ENCODE assay signal across 19 cellular contexts in genomic region chr14:32085182-32085844, GRCh38. TPM values are rescaled to one million over a fixed set of nuclear protein-coding genes. Genes with fewer than 3 reads are reported as not detected.
DNase-seq lines count a peak whose midpoint lies in the region; ATAC-seq, FAIRE-seq and TF ChIP-seq lines count a peak whose summit lies in the region.
"Had no signal": no experiment of that assay in that cellular context is flagged by ENCODE, and none has a peak within 500 bp of the region (broad histone marks: within the 10 kb centered on the region; RNA-seq: fewer than 3 reads in every experiment).

No MANE protein-coding gene starts in this region.

- 89% methylated on average over 3 of the region's 3 CpGs for WGBS in HepG2 (ENCODE audit: low lambda C conversion rate)
- 67% methylated on average over 1 of the region's 3 CpGs for WGBS in right lobe of liver (ENCODE audit: insufficient coverage, low coverage, low lambda C conversion rate, missing lambda C conversion rate)
- whole genome bisulfite sequencing in smooth muscle cell (ENCODE audit: low lambda C conversion rate): 89% methylated on average over 3 of the region's 3 CpGs
- 94 to 100% methylated on average over 2 to 3 of the region's 3 CpGs for WGBS in gastroesophageal sphincter (ENCODE audit: low coverage in 1 of 2), 2 donors

- no peak for TF ChIP-seq RAD21 in HepG2 (CRISPR knock-in tag; IDR thresholded peaks at IDR 0.05)

- in situ Hi-C loops in HepG2 (cut with HindIII; ENCODE audit: extremely low pct_ligation_motif_present, low pct_unique_long_range_greater_than_20kb): no loop called here

- POLR2A ChIA-PET in HepG2 (lab: Yijun Ruan, JAX): interaction anchor here (1.4 to 1.7 kb wide), 2 partner anchors 9 to 665 kb away, joined by 3 to 9 read pairs; partner anchors contain the start of genes ARHGAP5 and HEATR5A

- FAIRE-seq in HepG2 (lab: Jason Lieb, UNC) (no peak), endometrium (lab: Jason Lieb, UNC) (peak; percentile 18)

- no peak overlapping the region for H3K9ac ChIP-seq in HepG2 (ENCODE audit: insufficient read depth, low read depth, low read length)
- no peak overlapping the region for H3K9ac ChIP-seq in Loucy (ENCODE audit: low read depth, low read length, poor library complexity, severe bottlenecking)
- no peak overlapping the region for H3K9ac ChIP-seq in smooth muscle cell (ENCODE audit: low read depth)
- H3K9ac ChIP-seq: KMS-11, SK-N-SH had no signal

- no TSS peak for BruUV-seq in HepG2 (replicated peaks; lab: Mats Ljungman, UMichigan)

- H3K9me3 ChIP-seq in HepG2 (ENCODE audit: low read length) (no peaks in the 10 kb centered on the region), right lobe of liver (no peaks in the 10 kb centered on the region), Loucy (ENCODE audit: insufficient read depth, low read depth, low read length) (no peaks in the 10 kb centered on the region), smooth muscle cell (replicated peaks; ENCODE audit: low read depth) (no peaks in the 10 kb centered on the region), gastroesophageal sphincter (no peaks in the 10 kb centered on the region)
- H3K9me3 ChIP-seq: HAP-1, Peyer's patch, SK-N-SH had no signal

- H3K27me3 ChIP-seq in HepG2 (ENCODE audit: control insufficient read depth in 1 of 2, insufficient read depth in 2 of 2, low read length in 2 of 2): no peaks in the 10 kb centered on the region
- H3K27me3 ChIP-seq in right lobe of liver: no peaks in the 10 kb centered on the region
- no peaks in the 10 kb centered on the region for H3K27me3 ChIP-seq in Loucy (ENCODE audit: insufficient read depth, low read length, poor library complexity, severe bottlenecking)
- H3K27me3 ChIP-seq in smooth muscle cell (ENCODE audit: low read depth): no peaks in the 10 kb centered on the region
- H3K27me3 ChIP-seq in gastroesophageal sphincter: no peaks in the 10 kb centered on the region
- H3K27me3 ChIP-seq: Peyer's patch had no signal

- H3K4me3 ChIP-seq in HepG2 (replicated peaks in 1 of 3; ENCODE audit: insufficient read depth in 1 of 3, low read depth in 2 of 3, low read length in 3 of 3) (no peak overlapping the region), right lobe of liver (no peak overlapping the region), Loucy (ENCODE audit: low read length, poor library complexity, severe bottlenecking) (no peak overlapping the region), smooth muscle cell (no peak overlapping the region), gastroesophageal sphincter (no peak overlapping the region)
- H3K4me3 ChIP-seq: HAP-1, Peyer's patch had no signal

- H3F3A ChIP-seq in Loucy (ENCODE audit: low read depth) (no peaks in the 10 kb centered on the region), smooth muscle cell (ENCODE audit: low read depth) (peaks cover 6% of the 10 kb centered on the region)

- H3K79me2 ChIP-seq in HepG2 (ENCODE audit: insufficient read depth, low read length): peaks cover 98% of the 10 kb centered on the region
- H3K79me2 ChIP-seq in Loucy (ENCODE audit: insufficient read depth, low read length): peaks cover 94% of the 10 kb centered on the region
- peaks cover 100% of the 10 kb centered on the region for H3K79me2 ChIP-seq in smooth muscle cell (ENCODE audit: low read depth)

- CTCF ChIA-PET in HepG2 (lab: Yijun Ruan, JAX; ENCODE audit: low intra/inter-chr PET ratio, low total read pairs): no interaction called here

- H3K27ac ChIP-seq in HepG2 (ENCODE audit: extremely low read length, insufficient read depth, low read length) (peak overlapping the region; percentile 62), right lobe of liver (no peak overlapping the region), smooth muscle cell (ENCODE audit: low read depth) (peak overlapping the region; percentile 41), gastroesophageal sphincter (no peak overlapping the region)
- H3K27ac ChIP-seq: C4-2B, KMS-11 had no signal

- TF ChIP-seq POLR2A in HepG2 (IDR thresholded peaks at IDR 0.05; ENCODE audit: insufficient read depth in 1 of 2, low read depth in 2 of 2, low read length in 2 of 2): 0 out of 4 replicates have a peak, but pooled peaks of 1 of the 2 experiments have one; percentile 27
- TF ChIP-seq POLR2A in right lobe of liver (IDR thresholded peaks at IDR 0.05): no peak
- TF ChIP-seq POLR2A in gastroesophageal sphincter (IDR thresholded peaks at IDR 0.05): no peak

- H3K36me3 ChIP-seq in HepG2 (replicated peaks in 1 of 2; ENCODE audit: control insufficient read depth in 1 of 2, insufficient read depth in 2 of 2, low read length in 2 of 2) (peaks cover 0 to under 1% of the 10 kb centered on the region in 2 experiments; a peak in 2 of 5 replicates), right lobe of liver (no peaks in the 10 kb centered on the region), Loucy (ENCODE audit: insufficient read depth, low read length) (peaks cover 1% of the 10 kb centered on the region; the same call in 1 of the 2 replicates), smooth muscle cell (ENCODE audit: low read depth) (no peaks in the 10 kb centered on the region), gastroesophageal sphincter (no peaks in the 10 kb centered on the region)
- H3K36me3 ChIP-seq: Peyer's patch had no signal

- H2AFZ ChIP-seq in HepG2 (ENCODE audit: low read length) (no peak overlapping the region), Loucy (ENCODE audit: low read length) (no peak overlapping the region), smooth muscle cell (ENCODE audit: low read depth) (no peak overlapping the region)

- no peaks in the 10 kb centered on the region for H3K9me2 ChIP-seq in Loucy (replicated peaks; ENCODE audit: low read depth, low read length)
- H3K9me2 ChIP-seq: SK-N-SH had no signal

- TF ChIP-seq EP300 in HepG2 (IDR thresholded peaks at IDR 0.05; ENCODE audit: low read depth in 2 of 2, low read length in 2 of 2) (no peak), HepG2 (CRISPR knock-in tag; IDR thresholded peaks at IDR 0.05; ENCODE audit: borderline replicate concordance) (no peak), gastroesophageal sphincter (IDR thresholded peaks at IDR 0.05) (no peak)

- peak overlapping the region; percentile 3; the same call in 1 of the 2 replicates for H3K4me2 ChIP-seq in HepG2 (ENCODE audit: low read depth, low read length)
- peak overlapping the region; percentile 17 for H3K4me2 ChIP-seq in Loucy (ENCODE audit: low read depth, low read length, poor library complexity, severe bottlenecking)
- H3K4me2 ChIP-seq in smooth muscle cell: peak overlapping the region; percentile 48
- H3K4me2 ChIP-seq: KMS-11, SK-N-SH had no signal

- peaks cover 73% of the 10 kb centered on the region for H3K4me1 ChIP-seq in HepG2 (ENCODE audit: insufficient read depth, low read length)
- H3K4me1 ChIP-seq in right lobe of liver: peaks cover 0 to 26% (median 7%) of the 10 kb centered on the region in 4 donors
- H3K4me1 ChIP-seq in Loucy (ENCODE audit: insufficient read depth, low read length, poor library complexity, severe bottlenecking): peaks cover 30% of the 10 kb centered on the region
- H3K4me1 ChIP-seq in smooth muscle cell (ENCODE audit: low read depth): peaks cover 57% of the 10 kb centered on the region
- peaks cover 8 to 89% (median 13%) of the 10 kb centered on the region in 3 donors for H3K4me1 ChIP-seq in gastroesophageal sphincter

- peaks cover 55% of the 10 kb centered on the region for H4K20me1 ChIP-seq in HepG2 (ENCODE audit: insufficient read depth, low read length)
- peaks cover 81% of the 10 kb centered on the region for H4K20me1 ChIP-seq in Loucy (ENCODE audit: insufficient read depth, low read length, poor library complexity, severe bottlenecking)
- peaks cover 100% of the 10 kb centered on the region for H4K20me1 ChIP-seq in smooth muscle cell (ENCODE audit: low read depth)

- ATAC-seq in HepG2 (no peak), right lobe of liver (no peak), left ventricle myocardium superior (no peak), gastroesophageal sphincter (no peak)

- no peak for TF ChIP-seq CTCF in HepG2 (CRISPR knock-in tag; IDR thresholded peaks at IDR 0.05)
- no peak for TF ChIP-seq CTCF in right lobe of liver (IDR thresholded peaks at IDR 0.05)
- no peak for TF ChIP-seq CTCF in Loucy (conservative IDR thresholded peaks at IDR 0.05; ENCODE audit: low read length)
- TF ChIP-seq CTCF in smooth muscle cell (IDR thresholded peaks at IDR 0.05; ENCODE audit: borderline replicate concordance, insufficient read depth, poor library complexity, severe bottlenecking): no peak
- TF ChIP-seq CTCF in gastroesophageal sphincter (IDR thresholded peaks at IDR 0.05): no peak

- intact Hi-C loops in HepG2 (cut with micrococcal nuclease; ENCODE audit: unreplicated experiment): no loop called here
- intact Hi-C loops in right lobe of liver (cut with DNase I): no loop called here
- intact Hi-C loops in left ventricle myocardium superior (cut with micrococcal nuclease): loop anchor here (10.0 kb wide), 1 partner anchor 119 kb away; the partner anchor contains the start of genes RNU6-7 and RNU6-8

- DNase-seq in HepG2 (ENCODE audit: low spot score) (peak; percentile 36), right lobe of liver (no peak), smooth muscle cell (lab: John Stamatoyannopoulos, UW; ENCODE audit: unreplicated experiment) (no peak), epidermal melanocyte (ENCODE audit: insufficient read length, low spot score) (no peak), left ventricle myocardium superior (no peak)
- DNase-seq: DMS153, NCI-H1105 treated with DMSO at 0.1 percent for 48 hours, NCI-H1694 treated with DMSO at 0.1 percent for 48 hours, NCI-H226, NCI-H524 treated with DMSO at 0.1 percent for 48 hours, Peyer's patch, Right ventricle myocardium superior, SK-N-SH had no signal

RNA-seq across cellular contexts. Expression of gene ARHGAP5, which starts 8.2 kb away (rescaled TPM):
- total RNA-seq in HepG2 (2016; rRNA removed; fragmentation: Illumina TruSeq; extraction: Trizol): 144 and 251 TPM in 2 replicates
- total RNA-seq in HepG2 (2016; cell fraction: cytosol; rRNA removed; fragmentation: Illumina TruSeq; extraction: Trizol; ENCODE audit: low read depth): 107 and 120 TPM in 2 replicates
- 143 and 234 TPM in 2 replicates for total RNA-seq in HepG2 (2016; cell fraction: insoluble cytoplasmic fraction; rRNA removed; fragmentation: Illumina TruSeq; extraction: Trizol)
- total RNA-seq in HepG2 (2016; cell fraction: membrane; rRNA removed; fragmentation: Illumina TruSeq; extraction: Trizol): 251 and 354 TPM in 2 replicates
- total RNA-seq in HepG2 (2016; cell fraction: nucleus; rRNA removed; fragmentation: Illumina TruSeq; extraction: Trizol): 126 and 127 TPM in 2 replicates
- 33.2 and 33.7 TPM in 2 replicates for polyA plus RNA-seq in HepG2 (2011; rRNA removed)
- polyA plus RNA-seq in HepG2 (2011; cell fraction: cytosol; rRNA removed): 9.5 and 23.4 TPM in 2 replicates
- polyA plus RNA-seq in HepG2 (2011; cell fraction: nucleus; rRNA removed): 16.4 and 21.5 TPM in 2 replicates
- polyA plus RNA-seq in HepG2 (2012): 66.9 and 68.2 TPM in 2 replicates
- polyA plus RNA-seq in HepG2 (2016; cell fraction: cytosol; fragmentation: Illumina TruSeq; extraction: Trizol; ENCODE audit: low read depth): 7.1 and 8.7 TPM in 2 replicates
- polyA plus RNA-seq in HepG2 (2016; cell fraction: insoluble cytoplasmic fraction; fragmentation: Illumina TruSeq; extraction: Trizol; ENCODE audit: low read depth): 97.2 and 109 TPM in 2 replicates
- 24.4 and 27.7 TPM in 2 replicates for polyA plus RNA-seq in HepG2 (2016; cell fraction: membrane; fragmentation: Illumina TruSeq; extraction: Trizol; ENCODE audit: low read depth)
- polyA plus RNA-seq in HepG2 (2016; cell fraction: nucleus; fragmentation: Illumina TruSeq; extraction: Trizol; ENCODE audit: insufficient read depth, low read depth): 58.3 and 60.5 TPM in 2 replicates
- 32.3 and 33.4 TPM in 2 replicates for polyA minus RNA-seq in HepG2 (2011; rRNA and poly(A)+ RNA removed; ENCODE audit: low replicate concordance)
- 126 and 147 TPM in 2 replicates for polyA minus RNA-seq in HepG2 (2011; cell fraction: cytosol; rRNA and poly(A)+ RNA removed)
- 187 and 220 TPM in 2 replicates for polyA minus RNA-seq in HepG2 (2011; cell fraction: nucleus; rRNA and poly(A)+ RNA removed)
- total RNA-seq in right lobe of liver: 10 to 100 TPM; 32.0 to 60.5 (median 50.1) TPM
- total RNA-seq in smooth muscle cell: 217 and 298 TPM in 2 replicates
- polyA plus RNA-seq in smooth muscle cell: 24.1 and 24.9 TPM in 2 replicates
- total RNA-seq in left ventricle myocardium superior: 263 TPM
- total RNA-seq in gastroesophageal sphincter: 100 to 1,000 TPM; 196 to 265 (median 239) TPM

Comparison
In these comparisons a context has a peak if more than half of its experiments do, and no peak if none do; other contexts are left out.
1. H3K27ac ChIP-seq: peak in HepG2 (single experiment) and smooth muscle cell (single experiment); none in right lobe of liver (0 of 3) and gastroesophageal sphincter (0 of 4).
2. Peak in every context shown above with its lines, with median percentiles within 50 percentile points of each other: H3K4me2 ChIP-seq.